In the genomic region with DNA sequence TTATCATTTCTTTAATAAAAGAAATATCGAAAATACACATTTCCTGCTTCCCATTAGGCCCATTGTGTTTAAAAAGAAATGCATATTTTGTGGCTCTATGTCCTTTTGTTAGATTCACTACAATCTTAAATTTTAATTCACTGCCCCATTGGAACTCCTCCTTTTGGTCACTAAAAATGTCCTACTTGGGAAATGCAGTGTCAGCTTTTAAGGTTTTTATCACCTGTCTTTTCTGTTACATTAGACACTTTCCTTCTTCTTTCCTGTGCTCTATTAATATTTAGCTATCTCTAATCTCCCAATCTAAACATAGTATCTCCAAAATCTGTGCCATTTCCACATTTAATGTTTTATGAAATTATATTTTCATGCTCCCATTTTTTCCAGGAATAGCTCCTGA, we compare ENCODE assay signal across 35 cellular contexts.
"Had no signal": no experiment of that assay in that cellular context is flagged by ENCODE, and none has a peak within 500 bp of the region (broad histone marks: within the 10 kb centered on the region; RNA-seq: fewer than 3 reads in every experiment).

No MANE protein-coding gene starts in this region.

- DNase-seq: Kasumi-1, MG63, MM.1S, MV-4-11, NCI-H1048, NCI-H1092, NCI-H1092 treated with DMSO at 0.1 percent for 48 hours, NCI-H1105, NCI-H1105 treated with DMSO at 0.1 percent for 48 hours, NCI-H1417, NCI-H1417 treated with DMSO at 0.1 percent for 48 hours, NCI-H1436, NCI-H1436 treated with DMSO at 0.1 percent for 48 hours, NCI-H146, NCI-H1694, NCI-H1694 treated with DMSO at 0.1 percent for 48 hours, NCI-H187, NCI-H187 treated with DMSO at 0.1 percent for 48 hours, NCI-H1930, NCI-H2029, NCI-H2029 treated with DMSO at 0.1 percent for 48 hours, NCI-H2081, NCI-H2081 treated with DMSO at 0.1 percent for 48 hours, NCI-H2107, NCI-H2171, NCI-H2171 treated with DMSO at 0.1 percent for 48 hours, NCI-H2227 treated with DMSO at 0.1 percent for 48 hours, NCI-H226, NCI-H345, NCI-H446, NCI-H446 treated with DMSO at 0.1 percent for 48 hours, NCI-H510A, NCI-H510A treated with DMSO at 0.1 percent for 48 hours, NCI-H524, NCI-H526 had no signal

- H3K9me3 ChIP-seq: MG63 had no signal

- H3K36me3 ChIP-seq: MG63 had no signal

- H3K4me3 ChIP-seq: MG63 had no signal
